Comparison of ENCODE assay signal across 1 cellular context in genomic region chr10:93893646-93894515, GRCh38.
TF ChIP-seq lines count a peak whose summit lies in the region.

Gene SLC35G1, plus strand, starts transcription at chr10:93893978. Its CDS starts 56 bp downstream, at chr10:93894034.

TF ChIP-seq in K562, 482 proteins besides CTCF, POLR2A, EP300 and RAD21 (continued from another document and continues in another):
- TF ChIP-seq RBM34 (IDR thresholded peaks at IDR 0.05; ENCODE audit: borderline replicate concordance, insufficient read depth, low read length) = no peak
- peak; percentile 44 for TF ChIP-seq HMGN3 (IDR thresholded peaks at IDR 0.05; ENCODE audit: borderline replicate concordance, extremely low read depth, insufficient read length, low read depth, low read length)
- peak; percentile 75 for TF ChIP-seq SUPT5H (IDR thresholded peaks at IDR 0.05)
- no peak for TF ChIP-seq PCBP1 (IDR thresholded peaks at IDR 0.05; ENCODE audit: low read depth, low read length, poor library complexity, severe bottlenecking)
- no peak for TF ChIP-seq EWSR1 (IDR thresholded peaks at IDR 0.05; ENCODE audit: borderline replicate concordance, low read depth, partially characterized antibody)
- peak; percentile 54 for TF ChIP-seq GABPB1 (CRISPR knock-in tag; IDR thresholded peaks at IDR 0.05)
- TF ChIP-seq ZC3H8 (IDR thresholded peaks at IDR 0.05) = no peak
- TF ChIP-seq, protein P1, sequence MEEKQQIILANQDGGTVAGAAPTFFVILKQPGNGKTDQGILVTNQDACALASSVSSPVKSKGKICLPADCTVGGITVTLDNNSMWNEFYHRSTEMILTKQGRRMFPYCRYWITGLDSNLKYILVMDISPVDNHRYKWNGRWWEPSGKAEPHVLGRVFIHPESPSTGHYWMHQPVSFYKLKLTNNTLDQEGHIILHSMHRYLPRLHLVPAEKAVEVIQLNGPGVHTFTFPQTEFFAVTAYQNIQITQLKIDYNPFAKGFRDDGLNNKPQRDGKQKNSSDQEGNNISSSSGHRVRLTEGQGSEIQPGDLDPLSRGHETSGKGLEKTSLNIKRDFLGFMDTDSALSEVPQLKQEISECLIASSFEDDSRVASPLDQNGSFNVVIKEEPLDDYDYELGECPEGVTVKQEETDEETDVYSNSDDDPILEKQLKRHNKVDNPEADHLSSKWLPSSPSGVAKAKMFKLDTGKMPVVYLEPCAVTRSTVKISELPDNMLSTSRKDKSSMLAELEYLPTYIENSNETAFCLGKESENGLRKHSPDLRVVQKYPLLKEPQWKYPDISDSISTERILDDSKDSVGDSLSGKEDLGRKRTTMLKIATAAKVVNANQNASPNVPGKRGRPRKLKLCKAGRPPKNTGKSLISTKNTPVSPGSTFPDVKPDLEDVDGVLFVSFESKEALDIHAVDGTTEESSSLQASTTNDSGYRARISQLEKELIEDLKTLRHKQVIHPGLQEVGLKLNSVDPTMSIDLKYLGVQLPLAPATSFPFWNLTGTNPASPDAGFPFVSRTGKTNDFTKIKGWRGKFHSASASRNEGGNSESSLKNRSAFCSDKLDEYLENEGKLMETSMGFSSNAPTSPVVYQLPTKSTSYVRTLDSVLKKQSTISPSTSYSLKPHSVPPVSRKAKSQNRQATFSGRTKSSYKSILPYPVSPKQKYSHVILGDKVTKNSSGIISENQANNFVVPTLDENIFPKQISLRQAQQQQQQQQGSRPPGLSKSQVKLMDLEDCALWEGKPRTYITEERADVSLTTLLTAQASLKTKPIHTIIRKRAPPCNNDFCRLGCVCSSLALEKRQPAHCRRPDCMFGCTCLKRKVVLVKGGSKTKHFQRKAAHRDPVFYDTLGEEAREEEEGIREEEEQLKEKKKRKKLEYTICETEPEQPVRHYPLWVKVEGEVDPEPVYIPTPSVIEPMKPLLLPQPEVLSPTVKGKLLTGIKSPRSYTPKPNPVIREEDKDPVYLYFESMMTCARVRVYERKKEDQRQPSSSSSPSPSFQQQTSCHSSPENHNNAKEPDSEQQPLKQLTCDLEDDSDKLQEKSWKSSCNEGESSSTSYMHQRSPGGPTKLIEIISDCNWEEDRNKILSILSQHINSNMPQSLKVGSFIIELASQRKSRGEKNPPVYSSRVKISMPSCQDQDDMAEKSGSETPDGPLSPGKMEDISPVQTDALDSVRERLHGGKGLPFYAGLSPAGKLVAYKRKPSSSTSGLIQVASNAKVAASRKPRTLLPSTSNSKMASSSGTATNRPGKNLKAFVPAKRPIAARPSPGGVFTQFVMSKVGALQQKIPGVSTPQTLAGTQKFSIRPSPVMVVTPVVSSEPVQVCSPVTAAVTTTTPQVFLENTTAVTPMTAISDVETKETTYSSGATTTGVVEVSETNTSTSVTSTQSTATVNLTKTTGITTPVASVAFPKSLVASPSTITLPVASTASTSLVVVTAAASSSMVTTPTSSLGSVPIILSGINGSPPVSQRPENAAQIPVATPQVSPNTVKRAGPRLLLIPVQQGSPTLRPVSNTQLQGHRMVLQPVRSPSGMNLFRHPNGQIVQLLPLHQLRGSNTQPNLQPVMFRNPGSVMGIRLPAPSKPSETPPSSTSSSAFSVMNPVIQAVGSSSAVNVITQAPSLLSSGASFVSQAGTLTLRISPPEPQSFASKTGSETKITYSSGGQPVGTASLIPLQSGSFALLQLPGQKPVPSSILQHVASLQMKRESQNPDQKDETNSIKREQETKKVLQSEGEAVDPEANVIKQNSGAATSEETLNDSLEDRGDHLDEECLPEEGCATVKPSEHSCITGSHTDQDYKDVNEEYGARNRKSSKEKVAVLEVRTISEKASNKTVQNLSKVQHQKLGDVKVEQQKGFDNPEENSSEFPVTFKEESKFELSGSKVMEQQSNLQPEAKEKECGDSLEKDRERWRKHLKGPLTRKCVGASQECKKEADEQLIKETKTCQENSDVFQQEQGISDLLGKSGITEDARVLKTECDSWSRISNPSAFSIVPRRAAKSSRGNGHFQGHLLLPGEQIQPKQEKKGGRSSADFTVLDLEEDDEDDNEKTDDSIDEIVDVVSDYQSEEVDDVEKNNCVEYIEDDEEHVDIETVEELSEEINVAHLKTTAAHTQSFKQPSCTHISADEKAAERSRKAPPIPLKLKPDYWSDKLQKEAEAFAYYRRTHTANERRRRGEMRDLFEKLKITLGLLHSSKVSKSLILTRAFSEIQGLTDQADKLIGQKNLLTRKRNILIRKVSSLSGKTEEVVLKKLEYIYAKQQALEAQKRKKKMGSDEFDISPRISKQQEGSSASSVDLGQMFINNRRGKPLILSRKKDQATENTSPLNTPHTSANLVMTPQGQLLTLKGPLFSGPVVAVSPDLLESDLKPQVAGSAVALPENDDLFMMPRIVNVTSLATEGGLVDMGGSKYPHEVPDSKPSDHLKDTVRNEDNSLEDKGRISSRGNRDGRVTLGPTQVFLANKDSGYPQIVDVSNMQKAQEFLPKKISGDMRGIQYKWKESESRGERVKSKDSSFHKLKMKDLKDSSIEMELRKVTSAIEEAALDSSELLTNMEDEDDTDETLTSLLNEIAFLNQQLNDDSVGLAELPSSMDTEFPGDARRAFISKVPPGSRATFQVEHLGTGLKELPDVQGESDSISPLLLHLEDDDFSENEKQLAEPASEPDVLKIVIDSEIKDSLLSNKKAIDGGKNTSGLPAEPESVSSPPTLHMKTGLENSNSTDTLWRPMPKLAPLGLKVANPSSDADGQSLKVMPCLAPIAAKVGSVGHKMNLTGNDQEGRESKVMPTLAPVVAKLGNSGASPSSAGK (IDR thresholded peaks at IDR 0.05) = peak; percentile 49; the same call in 1 of the 2 replicates
- peak; percentile 58 for TF ChIP-seq FIP1L1 (IDR thresholded peaks at IDR 0.05; ENCODE audit: low read depth, low read length, poor library complexity, severe bottlenecking)
- TF ChIP-seq ZNF165 (CRISPR knock-in tag; IDR thresholded peaks at IDR 0.05; ENCODE audit: borderline replicate concordance) = no peak
- peak; percentile 92 for TF ChIP-seq KDM5B (IDR thresholded peaks at IDR 0.05; ENCODE audit: insufficient replicate concordance, low read depth, low read length)
- TF ChIP-seq, protein P2, sequence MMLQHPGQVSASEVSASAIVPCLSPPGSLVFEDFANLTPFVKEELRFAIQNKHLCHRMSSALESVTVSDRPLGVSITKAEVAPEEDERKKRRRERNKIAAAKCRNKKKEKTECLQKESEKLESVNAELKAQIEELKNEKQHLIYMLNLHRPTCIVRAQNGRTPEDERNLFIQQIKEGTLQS (IDR thresholded peaks at IDR 0.05) = no peak
- TF ChIP-seq, protein P2 (CRISPR knock-in tag; conservative IDR thresholded peaks at IDR 0.05) = no peak
- peak in 1 of 2 experiments; percentile 84; a peak in 2 of 4 replicates for TF ChIP-seq NONO (IDR thresholded peaks at IDR 0.05; ENCODE audit: low read depth in 2 of 2, low read length in 1 of 2)
- peak; percentile 79 for TF ChIP-seq ZBTB7A (IDR thresholded peaks at IDR 0.05; ENCODE audit: borderline replicate concordance, control insufficient read depth, low read depth, low read length)
- TF ChIP-seq POLR2AphosphoS5 (IDR thresholded peaks at IDR 0.05; ENCODE audit: control insufficient read depth, insufficient read depth, low read depth, low read length) = peak; percentile 33; the same call in 1 of the 2 replicates
- peak in 1 of 2 experiments; percentile 63; a peak in 1 of 4 replicates for TF ChIP-seq UBTF (IDR thresholded peaks at IDR 0.05; ENCODE audit: borderline replicate concordance in 1 of 2, low read depth in 2 of 2, low read length in 2 of 2)
- TF ChIP-seq, protein P3, sequence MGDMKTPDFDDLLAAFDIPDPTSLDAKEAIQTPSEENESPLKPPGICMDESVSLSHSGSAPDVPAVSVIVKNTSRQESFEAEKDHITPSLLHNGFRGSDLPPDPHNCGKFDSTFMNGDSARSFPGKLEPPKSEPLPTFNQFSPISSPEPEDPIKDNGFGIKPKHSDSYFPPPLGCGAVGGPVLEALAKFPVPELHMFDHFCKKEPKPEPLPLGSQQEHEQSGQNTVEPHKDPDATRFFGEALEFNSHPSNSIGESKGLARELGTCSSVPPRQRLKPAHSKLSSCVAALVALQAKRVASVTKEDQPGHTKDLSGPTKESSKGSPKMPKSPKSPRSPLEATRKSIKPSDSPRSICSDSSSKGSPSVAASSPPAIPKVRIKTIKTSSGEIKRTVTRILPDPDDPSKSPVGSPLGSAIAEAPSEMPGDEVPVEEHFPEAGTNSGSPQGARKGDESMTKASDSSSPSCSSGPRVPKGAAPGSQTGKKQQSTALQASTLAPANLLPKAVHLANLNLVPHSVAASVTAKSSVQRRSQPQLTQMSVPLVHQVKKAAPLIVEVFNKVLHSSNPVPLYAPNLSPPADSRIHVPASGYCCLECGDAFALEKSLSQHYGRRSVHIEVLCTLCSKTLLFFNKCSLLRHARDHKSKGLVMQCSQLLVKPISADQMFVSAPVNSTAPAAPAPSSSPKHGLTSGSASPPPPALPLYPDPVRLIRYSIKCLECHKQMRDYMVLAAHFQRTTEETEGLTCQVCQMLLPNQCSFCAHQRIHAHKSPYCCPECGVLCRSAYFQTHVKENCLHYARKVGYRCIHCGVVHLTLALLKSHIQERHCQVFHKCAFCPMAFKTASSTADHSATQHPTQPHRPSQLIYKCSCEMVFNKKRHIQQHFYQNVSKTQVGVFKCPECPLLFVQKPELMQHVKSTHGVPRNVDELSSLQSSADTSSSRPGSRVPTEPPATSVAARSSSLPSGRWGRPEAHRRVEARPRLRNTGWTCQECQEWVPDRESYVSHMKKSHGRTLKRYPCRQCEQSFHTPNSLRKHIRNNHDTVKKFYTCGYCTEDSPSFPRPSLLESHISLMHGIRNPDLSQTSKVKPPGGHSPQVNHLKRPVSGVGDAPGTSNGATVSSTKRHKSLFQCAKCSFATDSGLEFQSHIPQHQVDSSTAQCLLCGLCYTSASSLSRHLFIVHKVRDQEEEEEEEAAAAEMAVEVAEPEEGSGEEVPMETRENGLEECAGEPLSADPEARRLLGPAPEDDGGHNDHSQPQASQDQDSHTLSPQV (IDR thresholded peaks at IDR 0.05) = 0 out of 2 replicates have a peak, but pooled peaks have one; percentile 39
- TF ChIP-seq NFE2L1 (tag; IDR thresholded peaks at IDR 0.05; ENCODE audit: borderline replicate concordance, low read depth) = no peak
- TF ChIP-seq NRF1 (conservative IDR thresholded peaks at IDR 0.05 in 1 of 2, IDR thresholded peaks at IDR 0.05 in 1 of 2) = peak; percentile 93
- TF ChIP-seq ZNF282 (CRISPR knock-in tag; IDR thresholded peaks at IDR 0.05) = no peak
- TF ChIP-seq MTA3 (IDR thresholded peaks at IDR 0.05; ENCODE audit: borderline replicate concordance) = 0 out of 2 replicates have a peak, but pooled peaks have one; percentile 57
- peak; percentile 85 for TF ChIP-seq THAP12 (CRISPR knock-in tag; IDR thresholded peaks at IDR 0.05)
- TF ChIP-seq E2F6 (IDR thresholded peaks at IDR 0.05; ENCODE audit: borderline replicate concordance in 1 of 2, extremely low read depth in 1 of 2, insufficient read depth in 1 of 2, insufficient read length in 1 of 2, low read depth in 1 of 2, low read length in 1 of 2, poor library complexity in 1 of 2, severe bottlenecking in 1 of 2) = peak; percentile 75 to 95
- TF ChIP-seq, protein P4, sequence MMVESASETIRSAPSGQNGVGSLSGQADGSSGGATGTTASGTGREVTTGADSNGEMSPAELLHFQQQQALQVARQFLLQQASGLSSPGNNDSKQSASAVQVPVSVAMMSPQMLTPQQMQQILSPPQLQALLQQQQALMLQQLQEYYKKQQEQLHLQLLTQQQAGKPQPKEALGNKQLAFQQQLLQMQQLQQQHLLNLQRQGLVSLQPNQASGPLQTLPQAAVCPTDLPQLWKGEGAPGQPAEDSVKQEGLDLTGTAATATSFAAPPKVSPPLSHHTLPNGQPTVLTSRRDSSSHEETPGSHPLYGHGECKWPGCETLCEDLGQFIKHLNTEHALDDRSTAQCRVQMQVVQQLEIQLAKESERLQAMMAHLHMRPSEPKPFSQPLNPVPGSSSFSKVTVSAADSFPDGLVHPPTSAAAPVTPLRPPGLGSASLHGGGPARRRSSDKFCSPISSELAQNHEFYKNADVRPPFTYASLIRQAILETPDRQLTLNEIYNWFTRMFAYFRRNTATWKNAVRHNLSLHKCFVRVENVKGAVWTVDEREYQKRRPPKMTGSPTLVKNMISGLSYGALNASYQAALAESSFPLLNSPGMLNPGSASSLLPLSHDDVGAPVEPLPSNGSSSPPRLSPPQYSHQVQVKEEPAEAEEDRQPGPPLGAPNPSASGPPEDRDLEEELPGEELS (CRISPR knock-in tag; IDR thresholded peaks at IDR 0.05; ENCODE audit: borderline replicate concordance) = no peak
- peak; percentile 74 for TF ChIP-seq RBM25 (IDR thresholded peaks at IDR 0.05; ENCODE audit: low read depth, low read length, severe bottlenecking)
- no peak for TF ChIP-seq CBFA2T2 (conservative IDR thresholded peaks at IDR 0.05)
- TF ChIP-seq CCNT2 (IDR thresholded peaks at IDR 0.05; ENCODE audit: borderline replicate concordance, extremely low read depth, insufficient read length, low read depth, low read length) = peak; percentile 58
- peak; percentile 74; the same call in 1 of the 2 replicates for TF ChIP-seq E2F3 (CRISPR knock-in tag; IDR thresholded peaks at IDR 0.05)
